3 cellular contexts compared by ENCODE assay signal in genomic region chr18:8196238-8196637, GRCh38.
"Had no signal": no experiment of that assay in that cellular context is flagged by ENCODE, and none has a peak within 500 bp of the region (broad histone marks: within the 10 kb centered on the region; RNA-seq: fewer than 3 reads in every experiment).

No MANE protein-coding gene starts in this region.

- H3K4me3 ChIP-seq: GM12878 had no signal

- ATAC-seq: GM12878 had no signal

- DNase-seq: GDM1, GF-D8 had no signal
